ENCODE assay signal across 7 cellular contexts in the genomic region with DNA sequence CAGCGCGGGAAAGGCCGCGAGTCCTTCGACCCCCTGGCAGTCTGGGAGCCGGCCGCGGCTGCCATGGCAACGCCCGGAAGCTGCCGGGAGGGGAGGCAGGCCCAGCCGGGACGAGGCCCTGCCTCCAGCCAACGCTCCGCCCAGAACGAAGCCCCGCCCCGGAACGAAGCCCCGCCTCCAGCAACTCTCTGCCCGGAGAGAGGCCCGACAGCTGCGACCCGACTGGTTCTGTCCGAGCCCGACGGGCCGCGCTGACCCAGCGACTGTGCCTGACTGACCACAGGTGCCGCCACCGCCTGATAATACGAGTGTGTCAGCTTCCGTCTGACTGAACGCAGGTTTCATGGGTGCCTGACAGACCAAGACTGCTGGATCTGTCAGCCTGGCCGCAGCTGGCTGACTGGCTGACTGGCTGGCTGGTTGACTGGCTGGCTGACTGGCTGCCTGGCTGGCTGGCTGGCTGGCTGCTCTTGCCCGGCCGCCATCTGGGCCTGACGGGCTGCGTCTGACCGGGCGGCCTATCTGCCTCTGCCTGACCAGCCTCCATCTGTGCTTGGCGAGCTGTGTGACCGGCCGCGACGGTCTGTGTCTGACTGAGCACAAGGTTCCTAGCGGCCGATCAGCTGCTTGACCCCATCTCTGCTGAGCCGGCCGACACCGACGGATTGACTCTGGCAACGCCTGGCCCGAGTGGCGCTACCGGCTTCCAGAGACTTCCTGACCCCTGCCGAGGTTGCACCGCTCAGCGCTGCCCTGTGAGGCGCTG.
DNase-seq lines count a peak whose midpoint lies in the region; ATAC-seq and FAIRE-seq lines count a peak whose summit lies in the region.

No MANE protein-coding gene starts in this region.

- H3K4me3 ChIP-seq in iPS-18c (ENCODE audit: insufficient read depth, low read depth, low read length): peak overlapping the region; percentile 77
- peak overlapping the region; percentile 71 for H3K4me3 ChIP-seq in skeletal muscle satellite cell (ENCODE audit: low read length)

- peak; percentile 80 for FAIRE-seq in GM18507 (lab: Jason Lieb, UNC)

- no peaks in the 10 kb centered on the region for H3K27me3 ChIP-seq in skeletal muscle satellite cell (ENCODE audit: control insufficient read depth, insufficient read depth, low read length)

- DNase-seq in GM18507 (ENCODE audit: extremely low spot score, insufficient read length, low read depth) (peak; percentile 96), NCI-H2081 treated with DMSO at 0.1 percent for 48 hours (lab: John Stamatoyannopoulos, UW) (peak; percentile 15), UCSD-AML1 (lab: John Stamatoyannopoulos, UW; ENCODE audit: unreplicated experiment) (peak; percentile 89), brain pericyte (ENCODE audit: low read depth, low spot score) (peak; percentile 58)

- peak; percentile 89 for ATAC-seq in HG02973 (IDR thresholded peaks at IDR 0.05; ENCODE audit: unreplicated experiment)

- H3K4me2 ChIP-seq in skeletal muscle satellite cell (ENCODE audit: low read length): peak overlapping the region; percentile 87

- peak overlapping the region; percentile 69 for H3K9ac ChIP-seq in skeletal muscle satellite cell (ENCODE audit: low read depth, low read length)

- H3K9me3 ChIP-seq in iPS-18c (ENCODE audit: control insufficient read depth, insufficient read depth, low read length) (no peaks in the 10 kb centered on the region), skeletal muscle satellite cell (replicated peaks; ENCODE audit: low read length) (no peaks in the 10 kb centered on the region)

- peaks cover 27% of the 10 kb centered on the region for H3K4me1 ChIP-seq in skeletal muscle satellite cell (ENCODE audit: control insufficient read depth, insufficient read depth, low read length)

- H3K36me3 ChIP-seq in skeletal muscle satellite cell (ENCODE audit: insufficient read depth, low read length): no peaks in the 10 kb centered on the region

Comparison
In these comparisons a context has a peak if more than half of its experiments do, and no peak if none do; other contexts are left out.
1. Peak in every context shown above with its lines: DNase-seq, ATAC-seq and H3K4me3 ChIP-seq.
2. DNase-seq: peak in every context shown above with its lines; median percentile 96 in GM18507; 89 in UCSD-AML1; 58 in brain pericyte; 15 in NCI-H2081 treated with DMSO at 0.1 percent for 48 hours.